8 cellular contexts compared by ENCODE assay signal in genomic region chr12:49288412-49288853, GRCh38. TPM values are rescaled to one million over a fixed set of nuclear protein-coding genes. Genes with fewer than 3 reads are reported as not detected.
DNase-seq lines count a peak whose midpoint lies in the region; ATAC-seq, FAIRE-seq and TF ChIP-seq lines count a peak whose summit lies in the region.

No MANE protein-coding gene starts in this region.

- TF ChIP-seq CTCF in SK-N-SH (IDR thresholded peaks at IDR 0.05) (peak; percentile 92), cardiac muscle cell (IDR thresholded peaks at IDR 0.05; ENCODE audit: low read depth, low read length) (peak; percentile 83), gastrocnemius medialis (IDR thresholded peaks at IDR 0.05 in 4 of 5, conservative IDR thresholded peaks at IDR 0.05 in 1 of 5) (peak; percentile 61 to 80 (median 75))

- H3K27me3 ChIP-seq in CD4-positive, CD25-positive, alpha-beta regulatory T cell (ENCODE audit: control insufficient read depth, insufficient read depth, low read length), result peaks cover 4% of the 10 kb centered on the region
- H3K27me3 ChIP-seq in SK-N-SH (ENCODE audit: insufficient read depth) (no peaks in the 10 kb centered on the region), cardiac muscle cell (peaks cover 48% of the 10 kb centered on the region), gastrocnemius medialis (peaks cover 9 to 10% (median 10%) of the 10 kb centered on the region in 3 donors)

- CTCF ChIA-PET in SK-N-SH (lab: Yijun Ruan, JAX), result interaction anchor here (0.6 to 29.6 kb wide), 38 partner anchors 9 to 419 kb away, joined by 3 to 658 read pairs (median 4); partner anchors contain the start of genes C1QL4, DNAJC22 and TROAP

- no peak overlapping the region for H3K27ac Mint-ChIP-seq in CD4-positive, CD25-positive, alpha-beta regulatory T cell
- no peak overlapping the region for H3K27ac Mint-ChIP-seq in activated naive CD8-positive, alpha-beta T cell treated with anti-CD3 and anti-CD28 coated beads for 36 hours

- H3K4me1 ChIP-seq in CD4-positive, CD25-positive, alpha-beta regulatory T cell (ENCODE audit: control insufficient read depth, insufficient read depth, low read length, poor library complexity, severe bottlenecking), result no peaks in the 10 kb centered on the region
- peaks cover 6 to 18% of the 10 kb centered on the region in 2 experiments; a peak in 3 of 4 replicates for H3K4me1 ChIP-seq in SK-N-SH (ENCODE audit: control insufficient read depth in 1 of 2, insufficient read depth in 2 of 2, low read depth in 1 of 2, low read length in 1 of 2)
- H3K4me1 ChIP-seq in cardiac muscle cell (ENCODE audit: low read depth), result no peaks in the 10 kb centered on the region
- H3K4me1 ChIP-seq in gastrocnemius medialis, result no peaks in the 10 kb centered on the region

- H2AFZ ChIP-seq in SK-N-SH (ENCODE audit: low read depth), result no peak overlapping the region

- FAIRE-seq in H54 (lab: Jason Lieb, UNC), result peak; percentile 76

- H3K27ac ChIP-seq in CD4-positive, CD25-positive, alpha-beta regulatory T cell (ENCODE audit: insufficient read depth, low read length, poor library complexity, severe bottlenecking), result no peak overlapping the region
- H3K27ac ChIP-seq in SK-N-SH (ENCODE audit: low read depth in 2 of 2, low read length in 1 of 2) (no peak overlapping the region), cardiac muscle cell (no peak overlapping the region), gastrocnemius medialis (no peak overlapping the region)

- no peak overlapping the region for H3K4me3 Mint-ChIP-seq in CD4-positive, CD25-positive, alpha-beta regulatory T cell
- no peak overlapping the region for H3K4me3 Mint-ChIP-seq in activated naive CD8-positive, alpha-beta T cell treated with anti-CD3 and anti-CD28 coated beads for 36 hours

- H3K9me3 Mint-ChIP-seq in CD4-positive, CD25-positive, alpha-beta regulatory T cell, result peaks cover 0 to 2% (median 0%) of the 10 kb centered on the region in 7 donors
- no peaks in the 10 kb centered on the region for H3K9me3 Mint-ChIP-seq in activated naive CD8-positive, alpha-beta T cell treated with anti-CD3 and anti-CD28 coated beads for 36 hours

- H3K36me3 Mint-ChIP-seq in CD4-positive, CD25-positive, alpha-beta regulatory T cell, result no peaks in the 10 kb centered on the region
- H3K36me3 Mint-ChIP-seq in activated naive CD8-positive, alpha-beta T cell treated with anti-CD3 and anti-CD28 coated beads for 36 hours, result no peaks in the 10 kb centered on the region

- no peak overlapping the region for H3K4me3 ChIP-seq in CD4-positive, CD25-positive, alpha-beta regulatory T cell (ENCODE audit: low read depth, low read length)
- no peak overlapping the region; a peak in 1 of 4 replicates for H3K4me3 ChIP-seq in SK-N-SH (ENCODE audit: low read depth in 2 of 2, low read length in 1 of 2)
- no peak overlapping the region for H3K4me3 ChIP-seq in cardiac muscle cell
- H3K4me3 ChIP-seq in gastrocnemius medialis, result no peak overlapping the region

- H3K9ac ChIP-seq in SK-N-SH, result no peak overlapping the region

- 12% methylated on average over 11 of the region's 11 CpGs for WGBS in SK-N-SH (ENCODE audit: low lambda C conversion rate)

- no peaks in the 10 kb centered on the region for H3F3A ChIP-seq in SK-N-SH (replicated peaks; ENCODE audit: insufficient read depth)

- no peaks in the 10 kb centered on the region for H3K36me3 ChIP-seq in CD4-positive, CD25-positive, alpha-beta regulatory T cell (ENCODE audit: control insufficient read depth, insufficient read depth, low read length)
- no peaks in the 10 kb centered on the region for H3K36me3 ChIP-seq in SK-N-SH (replicated peaks in 1 of 2; ENCODE audit: control insufficient read depth in 1 of 2, insufficient read depth in 2 of 2, low read length in 1 of 2)
- no peaks in the 10 kb centered on the region for H3K36me3 ChIP-seq in cardiac muscle cell
- no peaks in the 10 kb centered on the region for H3K36me3 ChIP-seq in gastrocnemius medialis

- no peaks in the 10 kb centered on the region for H3K9me2 ChIP-seq in SK-N-SH

- POLR2A ChIA-PET in SK-N-SH (lab: Yijun Ruan, JAX), result interaction anchor here (1.3 to 1.5 kb wide), 2 partner anchors 34 to 58 kb away, joined by 3 to 9 read pairs; partner anchors contain the start of genes DNAJC22 and TROAP

- H3K4me1 Mint-ChIP-seq in CD4-positive, CD25-positive, alpha-beta regulatory T cell, result no peaks in the 10 kb centered on the region
- H3K4me1 Mint-ChIP-seq in activated naive CD8-positive, alpha-beta T cell treated with anti-CD3 and anti-CD28 coated beads for 36 hours, result no peaks in the 10 kb centered on the region

- no peaks in the 10 kb centered on the region for H3K9me3 ChIP-seq in CD4-positive, CD25-positive, alpha-beta regulatory T cell (ENCODE audit: control insufficient read depth in 2 of 2, low read length in 2 of 2)
- H3K9me3 ChIP-seq in SK-N-SH (no peaks in the 10 kb centered on the region), cardiac muscle cell (ENCODE audit: low read depth) (no peaks in the 10 kb centered on the region), gastrocnemius medialis (no peaks in the 10 kb centered on the region)

- DNase-seq in CD4-positive, CD25-positive, alpha-beta regulatory T cell, result peak; percentile 67 to 73 (median 71)
- no peak for DNase-seq in H54 (ENCODE audit: insufficient read length, low spot score)
- DNase-seq in SK-N-SH, result peak; percentile 76
- DNase-seq in activated naive CD8-positive, alpha-beta T cell treated with anti-CD3 and anti-CD28 coated beads for 36 hours, result peak; percentile 57
- DNase-seq in cardiac muscle cell (ENCODE audit: low read depth in 1 of 2, low spot score in 1 of 2), result peak; percentile 62 to 67
- DNase-seq in gastrocnemius medialis, result no peak

- peak; percentile 87 for TF ChIP-seq RAD21 in SK-N-SH (IDR thresholded peaks at IDR 0.05; ENCODE audit: low read length)

- no peak overlapping the region for H3K4me2 ChIP-seq in SK-N-SH

- no peak for TF ChIP-seq EP300 in SK-N-SH (IDR thresholded peaks at IDR 0.05; ENCODE audit: borderline replicate concordance in 1 of 2, low read depth in 1 of 2, low read length in 1 of 2)

- in situ Hi-C loops in gastrocnemius medialis (cut with MboI; ENCODE audit: low sequenced_read_pairs in 4 of 4), result loop anchor here in 1 of 4 donors (5.0 kb wide), 1 partner anchor 49 kb away; the partner anchor contains the start of gene C1QL4

- peaks cover 57% of the 10 kb centered on the region for H3K27me3 Mint-ChIP-seq in CD4-positive, CD25-positive, alpha-beta regulatory T cell
- H3K27me3 Mint-ChIP-seq in activated naive CD8-positive, alpha-beta T cell treated with anti-CD3 and anti-CD28 coated beads for 36 hours, result peaks cover 34% of the 10 kb centered on the region

- H4K20me1 ChIP-seq in SK-N-SH (ENCODE audit: insufficient read depth), result no peaks in the 10 kb centered on the region

- TF ChIP-seq POLR2A in H54 (IDR thresholded peaks at IDR 0.05; ENCODE audit: low read depth, low read length) (no peak), gastrocnemius medialis (IDR thresholded peaks at IDR 0.05) (no peak)

- ATAC-seq in CD4-positive, CD25-positive, alpha-beta regulatory T cell (ENCODE audit: low read depth in 2 of 2), result peak; percentile 62 to 64
- ATAC-seq in gastrocnemius medialis (peak in 1 of 2 donors; percentile 56), HG02973 (IDR thresholded peaks at IDR 0.05; ENCODE audit: unreplicated experiment) (no peak), GM18519 (IDR thresholded peaks at IDR 0.05; ENCODE audit: low FRiP score, unreplicated experiment) (no peak)

- intact Hi-C loops in gastrocnemius medialis (cut with DNase I; ENCODE audit: low total_unique reads), result loop anchor here (1.0 kb wide), 1 partner anchor 49 kb away; the partner anchor contains the start of gene C1QL4

- no peaks in the 10 kb centered on the region for H3K79me2 ChIP-seq in SK-N-SH (ENCODE audit: insufficient read depth)

RNA-seq across cellular contexts. Expression of gene PRPH, which starts 6.5 kb away (rescaled TPM):
- not detected for total RNA-seq in CD4-positive, CD25-positive, alpha-beta regulatory T cell
- polyA plus RNA-seq in CD4-positive, CD25-positive, alpha-beta regulatory T cell, result under 1 TPM in 1 of 4 donors, not detected in 3; 0.24 TPM
- 1.7 and 1.9 TPM in 2 replicates for polyA plus RNA-seq in SK-N-SH (2012; rRNA removed)
- 0.37 and 0.80 TPM in 2 replicates for polyA plus RNA-seq in SK-N-SH (2012; cell fraction: cytosol; rRNA removed)
- 9.5 and 15.2 TPM in 2 replicates for polyA plus RNA-seq in SK-N-SH (2012; cell fraction: nucleus; rRNA removed)
- total RNA-seq in activated naive CD8-positive, alpha-beta T cell treated with anti-CD3 and anti-CD28 coated beads for 36 hours, result not detected
- total RNA-seq in cardiac muscle cell, result 0.53 and 4.0 TPM in 2 replicates
- 1.1 and 1.8 TPM in 2 replicates for polyA plus RNA-seq in cardiac muscle cell
- total RNA-seq in gastrocnemius medialis, result not detected

RNA-seq across cellular contexts. Expression of gene TUBA1C, which starts 23.6 kb away (rescaled TPM):
- total RNA-seq in CD4-positive, CD25-positive, alpha-beta regulatory T cell, result 41.4 TPM
- polyA plus RNA-seq in CD4-positive, CD25-positive, alpha-beta regulatory T cell, result 10 to 100 TPM; 50.0 to 64.0 (median 56.3) TPM
- 3.3 and 4.6 TPM in 2 replicates for polyA plus RNA-seq in SK-N-SH (2012; rRNA removed)
- polyA plus RNA-seq in SK-N-SH (2012; cell fraction: cytosol; rRNA removed), result 3.6 and 4.5 TPM in 2 replicates
- 2.4 and 2.8 TPM in 2 replicates for polyA plus RNA-seq in SK-N-SH (2012; cell fraction: nucleus; rRNA removed)
- total RNA-seq in activated naive CD8-positive, alpha-beta T cell treated with anti-CD3 and anti-CD28 coated beads for 36 hours, result 100 to 1,000 TPM; 315 to 343 TPM
- 67.0 and 151 TPM in 2 replicates for total RNA-seq in cardiac muscle cell
- 49.1 and 126 TPM in 2 replicates for polyA plus RNA-seq in cardiac muscle cell
- 100 to 1,000 TPM in 1 of 4 donors, 10 to 100 TPM in 3; 53.9 to 130 (median 72.5) TPM for total RNA-seq in gastrocnemius medialis

RNA-seq across cellular contexts. Expression of gene TROAP, which starts 34.6 kb away (rescaled TPM):
- 2.0 TPM for total RNA-seq in CD4-positive, CD25-positive, alpha-beta regulatory T cell
- 1 to 10 TPM; 2.8 to 8.8 (median 4.9) TPM for polyA plus RNA-seq in CD4-positive, CD25-positive, alpha-beta regulatory T cell
- polyA plus RNA-seq in SK-N-SH (2012; rRNA removed) (15.0 and 26.2 TPM in 2 replicates), cardiac muscle cell (8.2 and 82.4 TPM in 2 replicates)
- polyA plus RNA-seq in SK-N-SH (2012; cell fraction: cytosol; rRNA removed), result 13.0 and 14.9 TPM in 2 replicates
- 46.8 and 65.0 TPM in 2 replicates for polyA plus RNA-seq in SK-N-SH (2012; cell fraction: nucleus; rRNA removed)
- total RNA-seq in activated naive CD8-positive, alpha-beta T cell treated with anti-CD3 and anti-CD28 coated beads for 36 hours, result 10 to 100 TPM; 56.6 to 59.7 TPM
- total RNA-seq in cardiac muscle cell (8.0 and 72.9 TPM in 2 replicates), gastrocnemius medialis (under 1 TPM in 1 of 4 donors, not detected in 3; 0.24 TPM)

RNA-seq across cellular contexts. Expression of gene C1QL4, which starts 48.6 kb away (rescaled TPM):
- not detected for total RNA-seq in CD4-positive, CD25-positive, alpha-beta regulatory T cell
- polyA plus RNA-seq in CD4-positive, CD25-positive, alpha-beta regulatory T cell, result not detected
- polyA plus RNA-seq in SK-N-SH (2012; rRNA removed) (9.8 and 14.6 TPM in 2 replicates), cardiac muscle cell (not detected in 2 replicates)
- 6.4 and 10.9 TPM in 2 replicates for polyA plus RNA-seq in SK-N-SH (2012; cell fraction: cytosol; rRNA removed)
- polyA plus RNA-seq in SK-N-SH (2012; cell fraction: nucleus; rRNA removed), result 16.9 and 21.6 TPM in 2 replicates
- not detected for total RNA-seq in activated naive CD8-positive, alpha-beta T cell treated with anti-CD3 and anti-CD28 coated beads for 36 hours
- total RNA-seq in cardiac muscle cell (not detected in 2 replicates), gastrocnemius medialis (not detected)

RNA-seq across cellular contexts. Expression of gene DNAJC22, which starts 58.3 kb away (rescaled TPM):
- total RNA-seq in CD4-positive, CD25-positive, alpha-beta regulatory T cell, result not detected
- not detected for polyA plus RNA-seq in CD4-positive, CD25-positive, alpha-beta regulatory T cell
- polyA plus RNA-seq in SK-N-SH (2012; rRNA removed) (4.5 and 5.3 TPM in 2 replicates), cardiac muscle cell (0.33 and 1.1 TPM in 2 replicates)
- polyA plus RNA-seq in SK-N-SH (2012; cell fraction: cytosol; rRNA removed), result 3.5 and 4.0 TPM in 2 replicates
- polyA plus RNA-seq in SK-N-SH (2012; cell fraction: nucleus; rRNA removed), result 5.0 and 5.8 TPM in 2 replicates
- not detected for total RNA-seq in activated naive CD8-positive, alpha-beta T cell treated with anti-CD3 and anti-CD28 coated beads for 36 hours
- total RNA-seq in cardiac muscle cell (0.48 and 0.49 TPM in 2 replicates), gastrocnemius medialis (under 1 TPM in 1 of 4 donors, not detected in 3; 0.24 TPM)

Comparison
In these comparisons a context has a peak if more than half of its experiments do, and no peak if none do; other contexts are left out.
1. ATAC-seq: peak in CD4-positive, CD25-positive, alpha-beta regulatory T cell (2 of 2); none in HG02973 (single experiment) and GM18519 (single experiment).
2. DNase-seq: peak in CD4-positive, CD25-positive, alpha-beta regulatory T cell (3 of 3), SK-N-SH (single experiment), activated naive CD8-positive, alpha-beta T cell treated with anti-CD3 and anti-CD28 coated beads for 36 hours (single experiment) and cardiac muscle cell (2 of 2); none in H54 (single experiment) and gastrocnemius medialis (0 of 2).
3. Peak in every context shown above with its lines, with median percentiles within 50 percentile points of each other: CTCF ChIP-seq.